ENCODE assay signal across 19 cellular contexts in the genomic region with DNA sequence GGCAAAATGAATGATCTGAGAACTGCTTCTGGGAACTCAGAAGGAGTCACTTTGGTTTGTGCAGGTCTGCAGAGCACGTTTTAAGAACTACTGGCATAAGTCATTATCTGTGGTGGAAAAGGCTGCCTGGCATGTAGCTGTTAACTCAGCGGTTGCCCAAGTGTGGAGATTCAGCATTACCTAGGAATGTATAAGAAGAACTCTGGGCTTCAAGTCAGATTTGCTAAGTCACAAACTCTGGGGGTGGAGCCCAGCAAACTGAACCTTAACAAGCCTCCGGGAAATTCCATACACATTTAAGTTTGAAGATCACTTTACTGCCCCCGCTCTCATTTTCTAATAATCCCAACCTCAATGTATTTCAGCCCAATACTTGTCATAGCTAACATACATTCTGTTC. TPM values are rescaled to one million over a fixed set of nuclear protein-coding genes. Genes with fewer than 3 reads are reported as not detected.
A peak's percentile ranks its signal among the peaks of the same experiment; 100 is the strongest.
DNase-seq lines count a peak whose midpoint lies in the region; ATAC-seq and TF ChIP-seq lines count a peak whose summit lies in the region.
"Had no signal": no experiment of that assay in that cellular context is flagged by ENCODE, and none has a peak within 500 bp of the region (broad histone marks: within the 10 kb centered on the region; RNA-seq: fewer than 3 reads in every experiment).

No MANE protein-coding gene starts in this region.

- H3K9me3 Mint-ChIP-seq in osteocyte (ENCODE audit: unreplicated experiment): no peaks in the 10 kb centered on the region
- peaks cover 0 to 10% (median 2%) of the 10 kb centered on the region in 5 donors for H3K9me3 Mint-ChIP-seq in CD8-positive, alpha-beta memory T cell

- H3K4me3 ChIP-seq in brain microvascular endothelial cell (ENCODE audit: low read depth, low read length) (no peak overlapping the region), fibroblast of villous mesenchyme (ENCODE audit: low read depth, low read length) (no peak overlapping the region)
- H3K4me3 ChIP-seq in CD8-positive, alpha-beta memory T cell (ENCODE audit: low read length): no peak overlapping the region
- H3K4me3 ChIP-seq: right lobe of liver, transverse colon had no signal

- peaks cover 25% of the 10 kb centered on the region for H3K4me1 Mint-ChIP-seq in osteocyte (ENCODE audit: unreplicated experiment)
- no peaks in the 10 kb centered on the region for H3K4me1 Mint-ChIP-seq in CD8-positive, alpha-beta memory T cell
- H3K4me1 Mint-ChIP-seq: T-cell had no signal

- no peaks in the 10 kb centered on the region for H3K36me3 ChIP-seq in brain microvascular endothelial cell (replicated peaks)
- H3K36me3 ChIP-seq in CD8-positive, alpha-beta memory T cell (ENCODE audit: insufficient read depth, low read length): no peaks in the 10 kb centered on the region
- H3K36me3 ChIP-seq: right lobe of liver had no signal

- H3K27me3 ChIP-seq in brain microvascular endothelial cell (replicated peaks): no peaks in the 10 kb centered on the region
- no peaks in the 10 kb centered on the region for H3K27me3 ChIP-seq in CD8-positive, alpha-beta memory T cell (ENCODE audit: insufficient read depth, low read length, poor library complexity, severe bottlenecking)
- H3K27me3 ChIP-seq: right lobe of liver, transverse colon had no signal

- no peaks in the 10 kb centered on the region for H3K9me3 ChIP-seq in CD8-positive, alpha-beta memory T cell (ENCODE audit: low read length)
- H3K9me3 ChIP-seq: right lobe of liver, transverse colon had no signal

- in situ Hi-C loops in brain microvascular endothelial cell (cut with HindIII; ENCODE audit: low pct_ligation_motif_present, low sequenced_read_pairs): no loop called here

- no peak for TF ChIP-seq CTCF in brain microvascular endothelial cell (IDR thresholded peaks at IDR 0.05; ENCODE audit: low read depth, low read length, missing control alignments)
- no peak for TF ChIP-seq CTCF in fibroblast of villous mesenchyme (IDR thresholded peaks at IDR 0.05; ENCODE audit: insufficient read depth, low read depth, low read length)
- TF ChIP-seq CTCF in osteocyte (IDR thresholded peaks at IDR 0.05): no peak

- H3K36me3 Mint-ChIP-seq in osteocyte (ENCODE audit: unreplicated experiment): no peaks in the 10 kb centered on the region
- H3K36me3 Mint-ChIP-seq in CD8-positive, alpha-beta memory T cell: no peaks in the 10 kb centered on the region
- H3K36me3 Mint-ChIP-seq: T-cell had no signal

- H3K27ac Mint-ChIP-seq in osteocyte (ENCODE audit: unreplicated experiment): peak overlapping the region; percentile 33
- no peak overlapping the region for H3K27ac Mint-ChIP-seq in CD8-positive, alpha-beta memory T cell
- H3K27ac Mint-ChIP-seq: T-cell had no signal

- H3K4me1 ChIP-seq in CD8-positive, alpha-beta memory T cell (ENCODE audit: insufficient read depth, low read length): no peaks in the 10 kb centered on the region
- H3K4me1 ChIP-seq: right lobe of liver had no signal

- CTCF ChIA-PET in CD8-positive, alpha-beta memory T cell (lab: Charles Lee): no interaction called here

- peak; percentile 63 for DNase-seq in H4 (ENCODE audit: low spot score)
- peak; percentile 42 for DNase-seq in brain microvascular endothelial cell
- DNase-seq in fibroblast of villous mesenchyme (ENCODE audit: low read depth): peak; percentile 79
- no peak for DNase-seq in osteocyte (ENCODE audit: extremely low spot score, unreplicated experiment)
- no peak for DNase-seq in stimulated activated CD4-positive, alpha-beta T cell treated with anti-CD3 and anti-CD28 coated beads, Interleukin-4, amount 100 ng/mL, for 4 hours
- no peak for DNase-seq in CD8-positive, alpha-beta memory T cell
- no peak for DNase-seq in HuH-7.5 (ENCODE audit: low spot score)
- DNase-seq: activated CD4-positive, alpha-beta T cell treated with anti-CD3 and anti-CD28 coated beads, Interleukin-2, amount 50 U/mL, for 4 hours; cortex of kidney; NCI-H1092; NCI-H526; occipital lobe; right lobe of liver; stimulated activated naive CD8-positive, alpha-beta T cell treated with anti-CD3 and anti-CD28 coated beads, Interleukin-15, Interleukin-2, amounts not matched to agents 100 U/mL and 50 U/mL, for 24 hours; T-cell; transverse colon had no signal

- no peaks in the 10 kb centered on the region for H3K27me3 Mint-ChIP-seq in osteocyte (ENCODE audit: unreplicated experiment)
- H3K27me3 Mint-ChIP-seq in CD8-positive, alpha-beta memory T cell: no peaks in the 10 kb centered on the region
- H3K27me3 Mint-ChIP-seq: T-cell had no signal

- no peak overlapping the region for H3K27ac ChIP-seq in brain microvascular endothelial cell
- no peak overlapping the region for H3K27ac ChIP-seq in CD8-positive, alpha-beta memory T cell (ENCODE audit: low read depth, low read length)
- H3K27ac ChIP-seq: KMS-11, right lobe of liver, transverse colon, VCaP had no signal

- POLR2A ChIA-PET in CD8-positive, alpha-beta memory T cell (lab: Charles Lee): no interaction called here

- no peak overlapping the region for H3K4me3 Mint-ChIP-seq in osteocyte (ENCODE audit: unreplicated experiment)
- H3K4me3 Mint-ChIP-seq in CD8-positive, alpha-beta memory T cell: no peak overlapping the region
- H3K4me3 Mint-ChIP-seq: T-cell had no signal

- ATAC-seq in HG03354 (IDR thresholded peaks at IDR 0.05; ENCODE audit: poor library complexity, severe bottlenecking, unreplicated experiment): no peak
- ATAC-seq: right lobe of liver; stimulated activated naive CD8-positive, alpha-beta T cell treated with anti-CD3 and anti-CD28 coated beads, Interleukin-15, Interleukin-2, amounts not matched to agents 100 U/mL and 50 U/mL, for 24 hours; T-cell had no signal

RNA-seq across cellular contexts. Expression of a gene that starts 31.1 kb away (rescaled TPM):
- total RNA-seq in H4 (2014; rRNA removed; shearing (Covaris generic)): 27.9 and 30.3 TPM in 2 replicates
- total RNA-seq in fibroblast of villous mesenchyme: 12.6 and 19.0 TPM in 2 replicates
- 33.2 and 36.4 TPM in 2 replicates for total RNA-seq in osteocyte
- under 1 TPM; 0.15 to 0.38 TPM for total RNA-seq in CD8-positive, alpha-beta memory T cell
- 1.5 TPM for polyA plus RNA-seq in CD8-positive, alpha-beta memory T cell

Comparison
In these comparisons a context has a peak if more than half of its experiments do, and no peak if none do; other contexts are left out.
1. DNase-seq: peak in H4 (single experiment), brain microvascular endothelial cell (single experiment) and fibroblast of villous mesenchyme (single experiment); none in osteocyte (single experiment), stimulated activated CD4-positive, alpha-beta T cell treated with anti-CD3 and anti-CD28 coated beads, Interleukin-4, amount 100 ng/mL, for 4 hours (0 of 2), CD8-positive, alpha-beta memory T cell (0 of 5) and HuH-7.5 (single experiment).